Comparison of ENCODE assay signal across 9 cellular contexts in the genomic region with DNA sequence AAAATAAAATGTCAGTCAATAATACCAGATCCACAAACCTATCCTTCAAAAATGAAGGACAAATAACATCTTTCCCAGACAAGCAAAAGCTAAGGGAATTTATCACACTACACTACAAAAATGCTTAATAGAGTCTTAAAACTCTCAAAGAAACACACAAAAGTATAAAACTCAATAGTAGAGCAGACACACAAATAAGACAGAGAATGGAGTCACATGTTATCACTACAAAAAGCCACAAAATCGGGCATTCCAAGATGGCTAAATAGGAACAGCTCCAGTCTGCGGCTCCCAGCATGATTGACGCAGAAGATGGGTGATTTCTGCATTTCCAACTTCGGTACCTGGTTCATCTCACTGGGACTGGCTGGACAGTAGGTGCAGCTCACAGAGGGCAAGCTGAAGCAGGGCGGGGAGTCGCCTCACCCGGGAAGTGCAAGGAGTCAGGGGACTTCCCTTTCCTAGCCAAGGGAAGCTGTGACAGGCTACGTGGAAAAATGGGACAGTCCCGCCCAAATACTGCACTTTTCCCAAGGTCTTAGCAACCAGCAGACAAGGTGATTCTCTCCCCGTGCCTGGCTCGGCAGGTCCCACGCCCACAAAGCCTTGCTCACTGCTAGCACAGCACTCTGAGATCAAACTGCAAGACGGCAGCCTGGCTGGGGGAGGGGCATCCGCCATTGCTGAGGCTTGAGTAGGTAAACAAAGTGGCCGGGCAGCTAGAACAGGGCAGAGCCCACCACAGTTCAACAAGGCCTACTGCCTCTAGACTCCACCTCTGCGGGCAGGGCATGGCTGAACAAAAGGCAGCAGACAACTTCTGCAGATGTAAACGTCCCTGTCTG. TPM values are rescaled to one million over a fixed set of nuclear protein-coding genes. Genes with fewer than 3 reads are reported as not detected.
DNase-seq lines count a peak whose midpoint lies in the region; ATAC-seq and TF ChIP-seq lines count a peak whose summit lies in the region.
"Had no signal": no experiment of that assay in that cellular context is flagged by ENCODE, and none has a peak within 500 bp of the region (broad histone marks: within the 10 kb centered on the region; RNA-seq: fewer than 3 reads in every experiment).

No MANE protein-coding gene starts in this region.

- 50 to 65% methylated on average over 17 of the region's 17 CpGs for WGBS in aorta, 2 donors

- H3K9me3 Mint-ChIP-seq in immature natural killer cell: no peaks in the 10 kb centered on the region
- H3K9me3 Mint-ChIP-seq in type B pancreatic cell: peaks cover 8% of the 10 kb centered on the region

- H3K4me3 ChIP-seq in aorta (ENCODE audit: low read length in 2 of 2): no peak overlapping the region

- peak; percentile 14 for DNase-seq in stimulated activated CD4-positive, alpha-beta T cell treated with anti-CD3 and anti-CD28 coated beads, Interleukin-15, amount 100 ng/mL, for 24 hours
- DNase-seq in stimulated activated CD4-positive, alpha-beta T cell treated with anti-CD3 and anti-CD28 coated beads, Interleukin-2, amount 100 ng/mL, for 24 hours: no peak
- DNase-seq in activated T-helper 9 cell treated with anti-CD3 and anti-CD28 coated beads, Interleukin-2, amount 50 U/mL, for 16 hours (ENCODE audit: low read depth): peak; percentile 54
- DNase-seq in immature natural killer cell (no peak), type B pancreatic cell (ENCODE audit: extremely low spot score, unreplicated experiment) (no peak), aorta (no peak), NCI-H2196 treated with DMSO at 0.1 percent for 48 hours (lab: John Stamatoyannopoulos, UW; ENCODE audit: unreplicated experiment) (no peak)
- DNase-seq: DMS 273 treated with DMSO at 0.1 percent for 48 hours had no signal

- intact Hi-C loops in aorta (cut with DNase I): no loop called here

- H3K4me1 Mint-ChIP-seq in immature natural killer cell (peaks cover 64 to 76% of the 10 kb centered on the region in 2 donors), type B pancreatic cell (ENCODE audit: unreplicated experiment) (peaks cover 16% of the 10 kb centered on the region)

- peaks cover 0 to 12% (median 3%) of the 10 kb centered on the region in 3 donors for H3K36me3 Mint-ChIP-seq in immature natural killer cell
- H3K36me3 Mint-ChIP-seq in type B pancreatic cell: peaks cover 9% of the 10 kb centered on the region

- H3K27ac Mint-ChIP-seq in immature natural killer cell (peak overlapping the region in 4 of 6 donors; percentile 1 to 77 (median 34)), type B pancreatic cell (peak overlapping the region; percentile 66)

- H3K27me3 Mint-ChIP-seq in immature natural killer cell (ENCODE audit: low read depth in 3 of 3): no peaks in the 10 kb centered on the region
- H3K27me3 Mint-ChIP-seq in type B pancreatic cell: no peaks in the 10 kb centered on the region

- no peaks in the 10 kb centered on the region for H3K4me1 ChIP-seq in aorta (ENCODE audit: control insufficient read depth in 1 of 2, insufficient read depth in 2 of 2, low read length in 2 of 2)

- H3K27ac ChIP-seq in aorta (ENCODE audit: low read depth in 1 of 2, low read length in 2 of 2): no peak overlapping the region

- peak overlapping the region in 1 of 5 donors; percentile 63 for H3K4me3 Mint-ChIP-seq in immature natural killer cell
- H3K4me3 Mint-ChIP-seq in type B pancreatic cell: peak overlapping the region; percentile 83

- TF ChIP-seq CTCF in type B pancreatic cell (conservative IDR thresholded peaks at IDR 0.05): no peak

- no peak for ATAC-seq in aorta (ENCODE audit: low FRiP score)
- ATAC-seq in GM18870 (IDR thresholded peaks at IDR 0.05; ENCODE audit: unreplicated experiment): no peak

- H3K9me3 ChIP-seq in aorta (ENCODE audit: control insufficient read depth, low read length): no peaks in the 10 kb centered on the region

- H3K36me3 ChIP-seq in aorta (ENCODE audit: control insufficient read depth in 1 of 2, insufficient read depth in 2 of 2, low read length in 1 of 2): no peaks in the 10 kb centered on the region

- H3K27me3 ChIP-seq in aorta (ENCODE audit: control insufficient read depth in 1 of 2, insufficient read depth in 2 of 2, low read length in 1 of 2): no peaks in the 10 kb centered on the region

RNA-seq across cellular contexts. Expression of a gene that starts 46.3 kb away (rescaled TPM):
- polyA plus RNA-seq in immature natural killer cell (1 to 10 TPM; 5.6 to 8.1 (median 6.7) TPM), aorta (10 to 100 TPM in 1 of 2 donors, 1 to 10 TPM in 1; 6.9 to 14.5 TPM)
- total RNA-seq in type B pancreatic cell (ENCODE audit: low replicate concordance) (20.1 and 33.6 TPM in 2 replicates), aorta (10 to 100 TPM; 25.6 to 32.4 TPM)

Comparison
In these comparisons a context has a peak if more than half of its experiments do, and no peak if none do; other contexts are left out.
1. DNase-seq: peak in stimulated activated CD4-positive, alpha-beta T cell treated with anti-CD3 and anti-CD28 coated beads, Interleukin-15, amount 100 ng/mL, for 24 hours (single experiment) and activated T-helper 9 cell treated with anti-CD3 and anti-CD28 coated beads, Interleukin-2, amount 50 U/mL, for 16 hours (single experiment); none in stimulated activated CD4-positive, alpha-beta T cell treated with anti-CD3 and anti-CD28 coated beads, Interleukin-2, amount 100 ng/mL, for 24 hours (0 of 2), immature natural killer cell (0 of 3), type B pancreatic cell (single experiment), aorta (0 of 2) and NCI-H2196 treated with DMSO at 0.1 percent for 48 hours (single experiment).